ENCODE assay signal across 8 cellular contexts in the genomic region with DNA sequence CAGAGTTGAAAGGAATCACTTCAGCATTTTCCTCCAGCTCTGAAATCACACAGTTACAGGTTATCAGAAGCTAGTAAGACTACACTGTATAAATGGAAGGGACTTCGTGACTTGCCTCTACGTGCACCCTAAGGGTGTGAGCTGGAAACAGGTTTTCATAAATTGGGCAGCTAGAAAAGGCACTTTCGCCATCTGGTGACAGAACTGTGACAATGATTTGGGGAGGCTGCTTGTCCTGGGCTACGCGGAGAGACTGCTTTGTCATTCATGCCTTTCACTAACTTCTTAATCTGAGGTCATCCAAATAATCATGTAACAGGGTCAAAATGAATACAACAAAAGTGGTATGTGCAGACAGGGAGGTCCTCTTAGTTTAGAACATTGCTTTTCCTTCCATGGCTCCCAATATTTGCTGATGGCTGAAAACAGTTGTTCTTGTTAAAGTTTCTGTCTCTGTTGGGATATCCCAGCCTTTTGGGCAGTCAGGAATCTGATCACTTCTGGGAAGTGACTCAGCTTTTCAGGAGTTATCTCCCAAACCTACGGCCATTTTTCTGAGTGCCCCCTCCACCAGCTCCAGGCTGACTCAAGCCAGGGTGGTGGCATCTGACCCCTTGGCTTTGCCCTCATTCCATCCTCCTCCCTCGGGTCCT. TPM values are rescaled to one million over a fixed set of nuclear protein-coding genes. Genes with fewer than 3 reads are reported as not detected.
DNase-seq lines count a peak whose midpoint lies in the region; ATAC-seq and TF ChIP-seq lines count a peak whose summit lies in the region.

No MANE protein-coding gene starts in this region.

- no peaks in the 10 kb centered on the region for H3K36me3 Mint-ChIP-seq in Calu3 (ENCODE audit: insufficient read depth, unreplicated experiment)
- H3K36me3 Mint-ChIP-seq in CD4-positive, alpha-beta memory T cell = no peaks in the 10 kb centered on the region

- peaks cover 8% of the 10 kb centered on the region for H3K9me3 Mint-ChIP-seq in Calu3 (ENCODE audit: low read depth, unreplicated experiment)
- peaks cover 0 to 4% (median 0%) of the 10 kb centered on the region in 8 donors for H3K9me3 Mint-ChIP-seq in CD4-positive, alpha-beta memory T cell

- POLR2A ChIA-PET in CD4-positive, alpha-beta memory T cell (lab: Charles Lee; ENCODE audit: partially characterized antibody) = no interaction called here

- H3K27me3 ChIP-seq in kidney epithelial cell (ENCODE audit: control insufficient read depth, insufficient read depth, low read length) = no peaks in the 10 kb centered on the region
- H3K27me3 ChIP-seq in CD4-positive, alpha-beta memory T cell (ENCODE audit: insufficient read depth, low read length) = no peaks in the 10 kb centered on the region

- intact Hi-C loops in Calu3 (cut with micrococcal nuclease; ENCODE audit: unreplicated experiment) = loop anchor here (1.0 to 5.0 kb wide), 3 partner anchors 308 to 1492 kb away; no protein-coding TSS in a partner anchor
- intact Hi-C loops in CD4-positive, alpha-beta memory T cell (cut with micrococcal nuclease) = no loop called here

- no peak overlapping the region for H3K27ac ChIP-seq in CD4-positive, alpha-beta memory T cell (ENCODE audit: low read depth, low read length)

- ATAC-seq in GM19023 (IDR thresholded peaks at IDR 0.05; ENCODE audit: unreplicated experiment) (peak; percentile 80), HG03139 (IDR thresholded peaks at IDR 0.05; ENCODE audit: unreplicated experiment) (peak; percentile 70), HG02840 (IDR thresholded peaks at IDR 0.05; ENCODE audit: low FRiP score, unreplicated experiment) (no peak)

- no peaks in the 10 kb centered on the region for H3K36me3 ChIP-seq in kidney epithelial cell (ENCODE audit: control insufficient read depth, insufficient read depth, low read length)
- no peaks in the 10 kb centered on the region for H3K36me3 ChIP-seq in CD4-positive, alpha-beta memory T cell (ENCODE audit: insufficient read depth, low read length)

- H3K4me1 ChIP-seq in CD4-positive, alpha-beta memory T cell (ENCODE audit: insufficient read depth, low read length) = no peaks in the 10 kb centered on the region

- no TSS peak for BruUV-seq in Calu3 (replicated peaks; lab: Mats Ljungman, UMichigan)

- H3K4me3 Mint-ChIP-seq in Calu3 (ENCODE audit: low read depth, unreplicated experiment) = no peak overlapping the region
- H3K4me3 Mint-ChIP-seq in CD4-positive, alpha-beta memory T cell = no peak overlapping the region

- no peak overlapping the region for H3K27ac Mint-ChIP-seq in Calu3 (ENCODE audit: unreplicated experiment)
- H3K27ac Mint-ChIP-seq in CD4-positive, alpha-beta memory T cell = no peak overlapping the region

- H3K27me3 Mint-ChIP-seq in Calu3 (ENCODE audit: unreplicated experiment) = no peaks in the 10 kb centered on the region
- no peaks in the 10 kb centered on the region for H3K27me3 Mint-ChIP-seq in CD4-positive, alpha-beta memory T cell

- TF ChIP-seq CTCF in Calu3 (IDR thresholded peaks at IDR 0.05; ENCODE audit: unreplicated experiment) (peak; percentile 21), kidney epithelial cell (IDR thresholded peaks at IDR 0.05; ENCODE audit: insufficient read depth, low read length, poor library complexity, severe bottlenecking) (peak; percentile 45)

- no peaks in the 10 kb centered on the region for H3K9me3 ChIP-seq in CD4-positive, alpha-beta memory T cell (ENCODE audit: control insufficient read depth in 1 of 2, low read length in 2 of 2)

- DNase-seq in Calu3 = peak; percentile 46
- DNase-seq in RPMI8226 = peak; percentile 33
- no peak for DNase-seq in kidney epithelial cell (ENCODE audit: low read depth)
- no peak for DNase-seq in activated CD8-positive, alpha-beta memory T cell treated with anti-CD3 and anti-CD28 coated beads for 24 hours
- no peak for DNase-seq in CD4-positive, alpha-beta memory T cell

- CTCF ChIA-PET in Calu3 (lab: Charles Lee) = interaction anchor here (0.6 to 1.1 kb wide), 2 partner anchors 1353 to 1491 kb away, joined by 3 read pairs; no protein-coding TSS in a partner anchor
- CTCF ChIA-PET in CD4-positive, alpha-beta memory T cell (lab: Charles Lee; ENCODE audit: partially characterized antibody) = no interaction called here

- H3K4me1 Mint-ChIP-seq in Calu3 (ENCODE audit: low read depth, unreplicated experiment) = no peaks in the 10 kb centered on the region
- H3K4me1 Mint-ChIP-seq in CD4-positive, alpha-beta memory T cell = peaks cover 0 to 1% (median 0%) of the 10 kb centered on the region in 4 donors

- H3K4me3 ChIP-seq in kidney epithelial cell (ENCODE audit: low read depth, low read length) = no peak overlapping the region
- no peak overlapping the region for H3K4me3 ChIP-seq in CD4-positive, alpha-beta memory T cell (ENCODE audit: low read length in 2 of 2)

RNA-seq across cellular contexts. Expression of a gene that starts 17.8 kb away (rescaled TPM):
- total RNA-seq in Calu3 (2022) = not detected in 2 replicates
- total RNA-seq in kidney epithelial cell = under 0.01 TPM in 2 replicates
- total RNA-seq in CD4-positive, alpha-beta memory T cell = not detected
- polyA plus RNA-seq in CD4-positive, alpha-beta memory T cell = not detected

Comparison
In these comparisons a context has a peak if more than half of its experiments do, and no peak if none do; other contexts are left out.
1. DNase-seq: peak in Calu3 (single experiment) and RPMI8226 (single experiment); none in kidney epithelial cell (single experiment), activated CD8-positive, alpha-beta memory T cell treated with anti-CD3 and anti-CD28 coated beads for 24 hours (single experiment) and CD4-positive, alpha-beta memory T cell (0 of 5).